11 cellular contexts compared by ENCODE assay signal in genomic region chr11:129959687-129960086, GRCh38.
"Had no signal": no experiment of that assay in that cellular context is flagged by ENCODE, and none has a peak within 500 bp of the region (broad histone marks: within the 10 kb centered on the region; RNA-seq: fewer than 3 reads in every experiment).

No MANE protein-coding gene starts in this region.

- H3K27ac ChIP-seq: breast epithelium, lower lobe of right lung, pancreas, thyroid gland, uterus had no signal

- H3K4me3 ChIP-seq: breast epithelium, lower lobe of right lung, pancreas, thyroid gland, uterus had no signal

- H3K4me1 ChIP-seq: breast epithelium, lower lobe of right lung, pancreas, uterus had no signal

- DNase-seq: activated CD8-positive, alpha-beta memory T cell treated with anti-CD3 and anti-CD28 coated beads, Interleukin-2, amount 50 U/mL, for 48 hours; activated CD8-positive, alpha-beta T cell treated with anti-CD3 and anti-CD28 coated beads, Interleukin-2, amount 10 ng/mL, durations not matched to agents 7 days and 5 days; activated naive CD8-positive, alpha-beta T cell treated with anti-CD3 and anti-CD28 coated beads, Interleukin-2, amount 10 ng/mL, durations not matched to agents 7 days and 5 days; anterior cingulate cortex; hypothalamus; lower lobe of right lung; naive B cell; pancreas; thyroid gland; uterus had no signal

- ATAC-seq: activated CD8-positive, alpha-beta T cell treated with anti-CD3 and anti-CD28 coated beads, Interleukin-2, amount 10 ng/mL, durations not matched to agents 7 days and 5 days; lower lobe of right lung; pancreas had no signal

- H3K9me3 ChIP-seq: breast epithelium, lower lobe of right lung, pancreas, thyroid gland, uterus had no signal

- FAIRE-seq: pancreas had no signal
